34 cellular contexts compared by ENCODE assay signal in genomic region chr7:1142051-1142635, GRCh38. TPM values are rescaled to one million over a fixed set of nuclear protein-coding genes. Genes with fewer than 3 reads are reported as not detected.
DNase-seq lines count a peak whose midpoint lies in the region; ATAC-seq, FAIRE-seq and TF ChIP-seq lines count a peak whose summit lies in the region.
"Had no signal": no experiment of that assay in that cellular context is flagged by ENCODE, and none has a peak within 500 bp of the region (broad histone marks: within the 10 kb centered on the region; RNA-seq: fewer than 3 reads in every experiment).

No MANE protein-coding gene starts in this region.

- H3K4me1 ChIP-seq in GM12878 (ENCODE audit: control insufficient read depth, insufficient read depth, low read length): no peaks in the 10 kb centered on the region; the same call in 1 of the 2 replicates
- H3K4me1 ChIP-seq in upper lobe of right lung: peaks cover 5% of the 10 kb centered on the region
- H3K4me1 ChIP-seq: parathyroid adenoma had no signal

- H3K27ac Mint-ChIP-seq in IgD-negative memory B cell (peak overlapping the region in 2 of 3 donors; percentile 67 to 78), memory B cell (peak overlapping the region; percentile 100)
- H3K27ac Mint-ChIP-seq: activated B cell treated with CpG ODN at 0.5 μM for 24 hours; activated CD8-positive, alpha-beta memory T cell treated with anti-CD3 and anti-CD28 coated beads, Interleukin-2, amount 10 ng/mL, durations not matched to agents 7 days and 5 days; activated T-cell treated with anti-CD3 and anti-CD28 coated beads, Interleukin-2, amount 50 U/mL, for 72 hours; endodermal cell; HFFc6 had no signal

- H3K4me3 ChIP-seq in GM12878 (no peak overlapping the region), upper lobe of right lung (no peak overlapping the region)
- H3K4me3 ChIP-seq: body of pancreas, gastrocnemius medialis, lung, right atrium auricular region, SJCRH30, tibial nerve had no signal

- H3K27me3 ChIP-seq in GM12878 (replicated peaks in 1 of 2; ENCODE audit: control insufficient read depth in 2 of 2, insufficient read depth in 2 of 2, low read length in 1 of 2) (no peaks in the 10 kb centered on the region), upper lobe of right lung (no peaks in the 10 kb centered on the region)
- H3K27me3 ChIP-seq: body of pancreas, gastrocnemius medialis, right atrium auricular region, SJCRH30, tibial nerve had no signal

- peaks cover 15 to 24% (median 20%) of the 10 kb centered on the region in 3 donors for H3K4me1 Mint-ChIP-seq in IgD-negative memory B cell
- peaks cover 16% of the 10 kb centered on the region for H3K4me1 Mint-ChIP-seq in memory B cell

- TF ChIP-seq EP300 in GM12878 (IDR thresholded peaks at IDR 0.05; ENCODE audit: borderline replicate concordance in 1 of 2, control insufficient read depth in 1 of 2, low read depth in 2 of 2, low read length in 2 of 2): no peak

- H3K36me3 Mint-ChIP-seq in IgD-negative memory B cell: no peaks in the 10 kb centered on the region
- H3K36me3 Mint-ChIP-seq in memory B cell: no peaks in the 10 kb centered on the region
- H3K36me3 Mint-ChIP-seq: activated CD8-positive, alpha-beta memory T cell treated with anti-CD3 and anti-CD28 coated beads, Interleukin-2, amount 10 ng/mL, durations not matched to agents 7 days and 5 days had no signal

- H3K9me3 Mint-ChIP-seq in IgD-negative memory B cell: no peaks in the 10 kb centered on the region
- no peaks in the 10 kb centered on the region for H3K9me3 Mint-ChIP-seq in memory B cell
- H3K9me3 Mint-ChIP-seq: activated B cell treated with CpG ODN at 0.5 μM for 24 hours; activated T-cell treated with anti-CD3 and anti-CD28 coated beads, Interleukin-2, amount 50 U/mL, for 72 hours; endodermal cell; HFFc6; neural crest cell had no signal

- no peak for ATAC-seq in GM12878
- ATAC-seq in memory B cell (ENCODE audit: low read depth): no peak
- no peak for ATAC-seq in upper lobe of right lung
- no peak for ATAC-seq in GM18511 (IDR thresholded peaks at IDR 0.05; ENCODE audit: unreplicated experiment)
- ATAC-seq in HG03025 (IDR thresholded peaks at IDR 0.05; ENCODE audit: low FRiP score, unreplicated experiment): no peak
- ATAC-seq: activated CD8-positive, alpha-beta memory T cell treated with anti-CD3 and anti-CD28 coated beads, Interleukin-2, amount 10 ng/mL, durations not matched to agents 7 days and 5 days; activated T-cell treated with anti-CD3 and anti-CD28 coated beads, Interleukin-2, amount 50 U/mL, for 72 hours; body of pancreas; gastrocnemius medialis; left cardiac atrium had no signal

- TF ChIP-seq POLR2A in GM12878 (IDR thresholded peaks at IDR 0.05; ENCODE audit: low read depth, low read length): no peak

- in situ Hi-C loops in GM12878 (cut with MboI): no loop called here

- no peaks in the 10 kb centered on the region for H3K27me3 Mint-ChIP-seq in IgD-negative memory B cell
- H3K27me3 Mint-ChIP-seq in memory B cell: no peaks in the 10 kb centered on the region
- H3K27me3 Mint-ChIP-seq: activated B cell treated with CpG ODN at 0.5 μM for 24 hours; activated CD8-positive, alpha-beta memory T cell treated with anti-CD3 and anti-CD28 coated beads, Interleukin-2, amount 10 ng/mL, durations not matched to agents 7 days and 5 days had no signal

- BruUV-seq in GM12878 (replicated peaks; lab: Mats Ljungman, UMichigan): no TSS peak

- H4K20me1 ChIP-seq in GM12878 (ENCODE audit: control insufficient read depth, insufficient read depth): no peaks in the 10 kb centered on the region

- RAD21 ChIA-PET in GM12878 (lab: Charles Lee; ENCODE audit: unreplicated experiment): interaction anchor here (0.7 to 3.8 kb wide), 7 partner anchors 10 to 149 kb away, joined by 3 to 22 read pairs (median 7); no protein-coding TSS in a partner anchor

- CTCF ChIA-PET in GM12878 (lab: Yijun Ruan, JAX): interaction anchor here (1.0 to 4.1 kb wide), 10 partner anchors 9 to 149 kb away, joined by 3 to 39 read pairs (median 4); no protein-coding TSS in a partner anchor

- no peak for FAIRE-seq in GM12878 (lab: Jason Lieb, UNC)
- FAIRE-seq: GM19239, H1 had no signal

- H3K4me3 Mint-ChIP-seq in IgD-negative memory B cell (peak overlapping the region in 1 of 4 donors; percentile 44), memory B cell (no peak overlapping the region)
- H3K4me3 Mint-ChIP-seq: activated B cell treated with CpG ODN at 0.5 μM for 24 hours; activated CD8-positive, alpha-beta memory T cell treated with anti-CD3 and anti-CD28 coated beads, Interleukin-2, amount 10 ng/mL, durations not matched to agents 7 days and 5 days; activated T-cell treated with anti-CD3 and anti-CD28 coated beads, Interleukin-2, amount 50 U/mL, for 72 hours; endodermal cell; HFFc6 had no signal

- H3K4me2 ChIP-seq in GM12878 (ENCODE audit: control insufficient read depth, insufficient read depth): no peak overlapping the region

- peaks cover 6% of the 10 kb centered on the region for H3K79me2 ChIP-seq in GM12878 (ENCODE audit: control insufficient read depth, insufficient read depth, low read length)

- H3K9me3 ChIP-seq in GM12878 (replicated peaks; ENCODE audit: control insufficient read depth, insufficient read depth, low read length) (no peaks in the 10 kb centered on the region), upper lobe of right lung (no peaks in the 10 kb centered on the region)
- H3K9me3 ChIP-seq: body of pancreas, gastrocnemius medialis, right atrium auricular region, SJCRH30, tibial nerve had no signal

- H3K27ac ChIP-seq in GM12878 (ENCODE audit: control insufficient read depth, insufficient read depth) (no peak overlapping the region), upper lobe of right lung (no peak overlapping the region)
- H3K27ac ChIP-seq: body of pancreas, gastrocnemius medialis, parathyroid adenoma, right atrium auricular region, SJCRH30, tibial nerve had no signal

- no peak for DNase-seq in GM12878 (ENCODE audit: low read depth, low spot score)
- DNase-seq in memory B cell (ENCODE audit: low spot score in 2 of 2): no peak
- peak; percentile 26 for DNase-seq in upper lobe of right lung
- no peak for DNase-seq in NCI-H2107 (lab: John Stamatoyannopoulos, UW)
- DNase-seq: activated B cell treated with CpG ODN at 0.5 μM for 24 hours; activated CD4-positive, alpha-beta T cell treated with anti-CD3 and anti-CD28 coated beads, Interleukin-2, amount 50 U/mL, for 4 hours; activated CD8-positive, alpha-beta memory T cell treated with anti-CD3 and anti-CD28 coated beads, Interleukin-2, amount 10 ng/mL, durations not matched to agents 7 days and 5 days; activated naive CD4-positive, alpha-beta T cell treated with Interleukin-2 at 50 U/mL for 16 hours; activated T-cell treated with anti-CD3 and anti-CD28 coated beads, Interleukin-2, amount 50 U/mL, for 72 hours; body of pancreas; dermis blood vessel endothelial cell; endodermal cell; gastrocnemius medialis; GDM1; HFFc6; hippocampal formation; IMR-90; left cardiac atrium; NCI-H1092; NCI-H1694 treated with DMSO at 0.1 percent for 48 hours; NCI-H2171; NCI-H510A; SJCRH30; T-helper 1 cell had no signal

- POLR2A ChIA-PET in GM12878 (lab: Charles Lee): interaction anchor here (0.6 to 1.8 kb wide), 6 partner anchors 16 to 56 kb away, joined by 3 to 8 read pairs (median 4); no protein-coding TSS in a partner anchor

- H3K9ac ChIP-seq in GM12878 (ENCODE audit: control insufficient read depth, insufficient read depth, low read length): no peak overlapping the region
- H3K9ac ChIP-seq: parathyroid adenoma had no signal

- 86% methylated on average over 14 of the region's 14 CpGs for WGBS in GM12878 (ENCODE audit: insufficient coverage, insufficient replicate concordance, low lambda C conversion rate, missing lambda C conversion rate)

- SMC1A ChIA-PET in GM12878 (lab: Charles Lee; ENCODE audit: uncharacterized antibody, unreplicated experiment): interaction anchor here (1.0 to 3.0 kb wide), 8 partner anchors 35 to 149 kb away, joined by 3 to 13 read pairs (median 4); no protein-coding TSS in a partner anchor

- H3K36me3 ChIP-seq in GM12878 (ENCODE audit: control insufficient read depth in 2 of 2, insufficient read depth in 2 of 2, low read length in 1 of 2) (no peaks in the 10 kb centered on the region), upper lobe of right lung (no peaks in the 10 kb centered on the region)
- H3K36me3 ChIP-seq: gastrocnemius medialis, right atrium auricular region, SJCRH30, tibial nerve had no signal

- no peak overlapping the region for H2AFZ ChIP-seq in GM12878 (ENCODE audit: control insufficient read depth, low read depth, low read length)
- H2AFZ ChIP-seq: parathyroid adenoma had no signal

- intact Hi-C loops in GM12878 (cut with micrococcal nuclease; ENCODE audit: unreplicated experiment) (no loop called here), upper lobe of right lung (cut with DNase I) (no loop called here)

- TF ChIP-seq CTCF in GM12878 (IDR thresholded peaks at IDR 0.05 in 2 of 3, conservative IDR thresholded peaks at IDR 0.05 in 1 of 3; ENCODE audit: control insufficient read depth in 2 of 3, extremely low read depth in 1 of 3, insufficient read depth in 1 of 3, low read depth in 3 of 3, low read length in 3 of 3) (no peak), upper lobe of right lung (IDR thresholded peaks at IDR 0.05) (no peak)

- TF ChIP-seq RAD21 in GM12878 (IDR thresholded peaks at IDR 0.05; ENCODE audit: insufficient read depth, low read depth, low read length): no peak

RNA-seq across cellular contexts. Expression of gene ZFAND2A, which starts 17.9 kb away (rescaled TPM):
- polyA plus RNA-seq in IgD-negative memory B cell (51.1 TPM), GM12878 (2011; rRNA removed) (30.8 and 32.5 TPM in 2 replicates), GM12878 (2014; fragmentation: Illumina TruSeq; extraction: Trizol) (14.1 and 17.2 TPM in 2 replicates), GM12878 (2014; fragmentation: Nextera tagmentation; extraction: Ambion mirVana) (10 to 100 TPM; 34.9 to 39.9 TPM), GM12878 (2014; rRNA removed) (19.8 and 23.1 TPM in 2 replicates), GM12878 (2016; fragmentation: Nextera tagmentation; extraction: Ambion mirVana) (10 to 100 TPM; 21.7 to 23.1 TPM)
- total RNA-seq in GM12878 (2013; cell fraction: nucleolus; rRNA removed): 22.3 and 26.6 TPM in 2 replicates
- total RNA-seq in GM12878 (2014; rRNA removed) (15.4 and 19.4 TPM in 2 replicates), GM12878 (2014; rRNA removed; fragmentation: Illumina TruSeq; extraction: Trizol) (16.0 and 17.6 TPM in 2 replicates), GM12878 (2021) (14.8 and 16.7 TPM in 2 replicates), upper lobe of right lung (19.9 TPM)
- polyA plus RNA-seq in GM12878 (2011; ENCODE audit: low read depth): 28.4 TPM
- 27.5 TPM in 2 replicates for polyA plus RNA-seq in GM12878 (2011; cell fraction: cytosol; rRNA removed)
- polyA plus RNA-seq in GM12878 (2011; cell fraction: nucleus; rRNA removed): 22.1 and 26.6 TPM in 2 replicates
- 28.4 and 35.3 TPM in 2 replicates for polyA plus RNA-seq in GM12878 (2012)
- polyA minus RNA-seq in GM12878 (2011; rRNA and poly(A)+ RNA removed): 12.7 and 16.2 TPM in 2 replicates
- 5.8 and 9.6 TPM in 2 replicates for polyA minus RNA-seq in GM12878 (2011; cell fraction: cytosol; rRNA and poly(A)+ RNA removed)
- 15.6 and 20.4 TPM in 2 replicates for polyA minus RNA-seq in GM12878 (2011; cell fraction: nucleus; rRNA and poly(A)+ RNA removed)

RNA-seq across cellular contexts. Expression of gene GPER1, which starts 54.2 kb away (rescaled TPM):
- polyA plus RNA-seq in IgD-negative memory B cell (0.66 TPM), GM12878 (2011; rRNA removed) (1.3 and 1.9 TPM in 2 replicates), GM12878 (2014; fragmentation: Illumina TruSeq; extraction: Trizol) (0.73 and 1.4 TPM in 2 replicates), GM12878 (2014; fragmentation: Nextera tagmentation; extraction: Ambion mirVana) (under 1 TPM; 0.03 to 0.73 TPM), GM12878 (2014; rRNA removed) (6.5 TPM in 2 replicates), GM12878 (2016; fragmentation: Nextera tagmentation; extraction: Ambion mirVana) (1 to 10 TPM; 3.0 to 5.2 TPM)
- total RNA-seq in GM12878 (2013; cell fraction: nucleolus; rRNA removed): 22.4 and 23.1 TPM in 2 replicates
- total RNA-seq in GM12878 (2014; rRNA removed) (5.3 and 5.5 TPM in 2 replicates), GM12878 (2014; rRNA removed; fragmentation: Illumina TruSeq; extraction: Trizol) (1.8 and 2.2 TPM in 2 replicates), GM12878 (2021) (6.3 and 7.7 TPM in 2 replicates), upper lobe of right lung (11.1 TPM)
- polyA plus RNA-seq in GM12878 (2011; ENCODE audit: low read depth): 3.5 TPM
- 3.7 and 5.1 TPM in 2 replicates for polyA plus RNA-seq in GM12878 (2011; cell fraction: cytosol; rRNA removed)
- 7.0 and 10.0 TPM in 2 replicates for polyA plus RNA-seq in GM12878 (2011; cell fraction: nucleus; rRNA removed)
- polyA plus RNA-seq in GM12878 (2012): 8.0 and 8.4 TPM in 2 replicates
- 3.1 and 5.3 TPM in 2 replicates for polyA minus RNA-seq in GM12878 (2011; rRNA and poly(A)+ RNA removed)
- 2.1 and 2.3 TPM in 2 replicates for polyA minus RNA-seq in GM12878 (2011; cell fraction: cytosol; rRNA and poly(A)+ RNA removed)
- polyA minus RNA-seq in GM12878 (2011; cell fraction: nucleus; rRNA and poly(A)+ RNA removed): 0.96 and 1.5 TPM in 2 replicates
- total RNA-seq: activated CD8-positive, alpha-beta memory T cell treated with anti-CD3 and anti-CD28 coated beads, Interleukin-2, amount 10 ng/mL, durations not matched to agents 7 days and 5 days; SJCRH30 had no signal
